Comparison of ENCODE assay signal across 15 cellular contexts in the genomic region with DNA sequence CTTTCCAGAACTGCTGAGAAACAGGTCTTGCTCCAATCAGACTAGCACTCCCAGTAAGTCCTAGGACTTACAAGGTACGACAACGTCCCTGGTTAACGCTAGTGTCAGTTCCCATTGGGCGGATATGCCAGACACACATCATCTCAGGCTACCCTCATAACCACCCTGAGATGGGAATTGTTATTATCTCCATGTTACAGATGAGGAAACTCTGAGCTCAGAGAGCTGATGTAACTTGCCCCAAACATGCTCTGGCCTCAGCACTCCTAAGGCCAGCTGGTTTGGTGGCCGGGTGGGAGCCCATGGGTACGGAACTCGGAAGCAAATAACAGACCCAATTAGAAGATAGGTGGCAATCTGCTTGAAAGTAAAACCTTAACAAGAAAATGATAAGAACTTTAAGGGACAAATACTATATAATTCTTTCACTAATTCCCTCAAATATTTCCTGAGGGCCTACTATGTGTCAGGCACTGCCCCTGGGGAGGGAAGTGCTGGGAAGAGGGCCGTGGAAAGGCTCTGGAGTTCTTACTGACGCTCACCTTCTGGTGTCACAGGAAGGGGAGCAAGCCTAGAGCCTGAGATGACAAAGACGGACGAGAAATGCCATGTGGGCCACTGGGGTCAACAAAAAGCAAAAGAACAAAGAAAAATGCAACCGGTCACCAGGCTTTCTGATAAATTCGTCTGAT. TPM values are rescaled to one million over a fixed set of nuclear protein-coding genes. Genes with fewer than 3 reads are reported as not detected.
DNase-seq lines count a peak whose midpoint lies in the region; ATAC-seq and TF ChIP-seq lines count a peak whose summit lies in the region.
"Had no signal": no experiment of that assay in that cellular context is flagged by ENCODE, and none has a peak within 500 bp of the region (broad histone marks: within the 10 kb centered on the region; RNA-seq: fewer than 3 reads in every experiment).

No MANE protein-coding gene starts in this region.

- no peaks in the 10 kb centered on the region for H3K27me3 Mint-ChIP-seq in brain

- H3K9me3 Mint-ChIP-seq in brain: no peaks in the 10 kb centered on the region

- H3K9me3 ChIP-seq in right atrium auricular region: no peaks in the 10 kb centered on the region
- H3K9me3 ChIP-seq: adrenal gland had no signal

- no peaks in the 10 kb centered on the region for H3K36me3 ChIP-seq in right atrium auricular region
- H3K36me3 ChIP-seq: adrenal gland had no signal

- H3K27ac ChIP-seq in right atrium auricular region: peak overlapping the region in 1 of 2 donors; percentile 34
- H3K27ac ChIP-seq: VCaP had no signal

- intact Hi-C loops in Right ventricle myocardium inferior (cut with DNase I): loop anchor here (10.0 kb wide), 1 partner anchor 159 kb away; the partner anchor contains the start of gene TRAP1

- TF ChIP-seq CTCF in right atrium auricular region (IDR thresholded peaks at IDR 0.05) (no peak), brain (conservative IDR thresholded peaks at IDR 0.05) (no peak)

- H3K27ac Mint-ChIP-seq in brain: peak overlapping the region in 4 of 5 experiments; percentile 51 to 95 (median 71)

- no peak for DNase-seq in Right ventricle myocardium inferior (ENCODE audit: missing footprints)
- no peak for DNase-seq in right atrium auricular region (ENCODE audit: low spot score)
- DNase-seq in left lobe of liver (ENCODE audit: low spot score): no peak
- DNase-seq in superior temporal gyrus (ENCODE audit: extremely low spot score): peak; percentile 9
- DNase-seq in GM19238 (ENCODE audit: insufficient read length, low spot score): no peak
- DNase-seq in NK-92 (lab: John Stamatoyannopoulos, UW; ENCODE audit: unreplicated experiment): no peak
- no peak for DNase-seq in stimulated activated CD4-positive, alpha-beta T cell treated with anti-CD3 and anti-CD28 coated beads, Interleukin-1b, Interleukin-23, amount 100 ng/mL, for 48 hours
- DNase-seq: adrenal gland, DMS79, foreskin melanocyte, NCI-H1930, nucleus accumbens, SHP77 treated with DMSO at 0.1 percent for 48 hours had no signal

- ATAC-seq in Right ventricle myocardium inferior (peak; percentile 21), left lobe of liver (peak; percentile 14)

- peak overlapping the region; percentile 45 to 73 (median 66) for H3K4me3 Mint-ChIP-seq in brain

- no peak overlapping the region for H3K4me3 ChIP-seq in right atrium auricular region
- H3K4me3 ChIP-seq: adrenal gland had no signal

- H3K4me1 Mint-ChIP-seq in brain: peaks cover 100% of the 10 kb centered on the region

- H3K4me1 ChIP-seq in right atrium auricular region: peaks cover 0 to 94% of the 10 kb centered on the region in 2 donors

- H3K36me3 Mint-ChIP-seq in brain: peaks cover 41% of the 10 kb centered on the region

- H3K27me3 ChIP-seq in right atrium auricular region: no peaks in the 10 kb centered on the region
- H3K27me3 ChIP-seq: adrenal gland had no signal

RNA-seq across cellular contexts. Expression of gene CREBBP, which starts 6.9 kb away (rescaled TPM):
- total RNA-seq in Right ventricle myocardium inferior: 38.0 TPM
- 10 to 100 TPM; 38.3 to 54.3 TPM for total RNA-seq in right atrium auricular region
- 38.7 TPM for polyA plus RNA-seq in brain (ENCODE audit: insufficient read depth, low read depth, low replicate concordance)
- total RNA-seq in left lobe of liver: 30.3 TPM
